ENCODE assay signal across 26 cellular contexts in genomic region chr6:60952500-60952899, GRCh38.
"Had no signal": no experiment of that assay in that cellular context is flagged by ENCODE, and none has a peak within 500 bp of the region (broad histone marks: within the 10 kb centered on the region; RNA-seq: fewer than 3 reads in every experiment).

No MANE protein-coding gene starts in this region.

- H3K27me3 Mint-ChIP-seq: dendritic cell treated with granulocyte-macrophage colony-stimulating factor and Interleukin-4, amounts not matched to agents 40 ng/mL and 50 ng/mL, for 4 days; naive thymus-derived CD4-positive, alpha-beta T cell; stimulated activated memory B cell treated with anti-CD40 and anti-IgM and Interleukin-4, amounts not matched to agents 10 μg/mL and 1 μg/mL and 100 μg/mL, for 72 hours had no signal

- H3K4me3 ChIP-seq: colonic mucosa, gastrocnemius medialis, lung, neural progenitor cell, prostate gland, right atrium auricular region, testis, tibial artery, upper lobe of left lung had no signal

- H3K4me1 ChIP-seq: colonic mucosa, gastrocnemius medialis, parathyroid adenoma, prostate gland, right atrium auricular region, testis, tibial artery, upper lobe of left lung had no signal

- H2AFZ ChIP-seq: neural progenitor cell, parathyroid adenoma had no signal

- H3K9me3 Mint-ChIP-seq: endodermal cell; nephron; stimulated activated memory B cell treated with anti-CD40 and anti-IgM and Interleukin-4, amounts not matched to agents 10 μg/mL and 1 μg/mL and 100 μg/mL, for 72 hours had no signal

- H3K27ac Mint-ChIP-seq: dendritic cell treated with granulocyte-macrophage colony-stimulating factor and Interleukin-4, amounts not matched to agents 40 ng/mL and 50 ng/mL, for 4 days; endodermal cell; naive thymus-derived CD4-positive, alpha-beta T cell; nephron; stimulated activated memory B cell treated with anti-CD40 and anti-IgM and Interleukin-4, amounts not matched to agents 10 μg/mL and 1 μg/mL and 100 μg/mL, for 72 hours had no signal

- H3K9me3 ChIP-seq: colonic mucosa, gastrocnemius medialis, prostate gland, right atrium auricular region, testis, tibial artery, upper lobe of left lung had no signal

- H3K27ac ChIP-seq: colonic mucosa, gastrocnemius medialis, neural progenitor cell, parathyroid adenoma, prostate gland, right atrium auricular region, testis, tibial artery, upper lobe of left lung had no signal

- H3K4me2 ChIP-seq: neural progenitor cell had no signal

- H3K36me3 ChIP-seq: colonic mucosa, gastrocnemius medialis, neural progenitor cell, prostate gland, right atrium auricular region, tibial artery, upper lobe of left lung had no signal

- H3K36me3 Mint-ChIP-seq: naive thymus-derived CD4-positive, alpha-beta T cell; stimulated activated memory B cell treated with anti-CD40 and anti-IgM and Interleukin-4, amounts not matched to agents 10 μg/mL and 1 μg/mL and 100 μg/mL, for 72 hours had no signal

- H3K79me2 ChIP-seq: parathyroid adenoma had no signal

- H3K9ac ChIP-seq: neural progenitor cell, parathyroid adenoma had no signal

- DNase-seq: colonic mucosa; effector CD8-positive, alpha-beta T cell; endodermal cell; erythroblast; gastrocnemius medialis; head of caudate nucleus; kidney; mesenchymal stem cell; midbrain; naive thymus-derived CD4-positive, alpha-beta T cell; stimulated activated CD4-positive, alpha-beta T cell treated with anti-CD3 and anti-CD28 coated beads, Interleukin-4, amount 100 ng/mL, for 4 hours; stimulated activated naive CD8-positive, alpha-beta T cell treated with anti-CD3 and anti-CD28 coated beads, Interleukin-15, Interleukin-2, amounts not matched to agents 100 U/mL and 50 U/mL, for 24 hours; substantia nigra; testis; tibial artery; upper lobe of left lung had no signal

- H3K4me3 Mint-ChIP-seq: dendritic cell treated with granulocyte-macrophage colony-stimulating factor and Interleukin-4, amounts not matched to agents 40 ng/mL and 50 ng/mL, for 4 days; endodermal cell; naive thymus-derived CD4-positive, alpha-beta T cell; nephron; neural progenitor cell; stimulated activated memory B cell treated with anti-CD40 and anti-IgM and Interleukin-4, amounts not matched to agents 10 μg/mL and 1 μg/mL and 100 μg/mL, for 72 hours had no signal

- H3K27me3 ChIP-seq: colonic mucosa, gastrocnemius medialis, neural progenitor cell, right atrium auricular region, testis, tibial artery, upper lobe of left lung had no signal

- H3K4me1 Mint-ChIP-seq: endodermal cell; naive thymus-derived CD4-positive, alpha-beta T cell; nephron; stimulated activated memory B cell treated with anti-CD40 and anti-IgM and Interleukin-4, amounts not matched to agents 10 μg/mL and 1 μg/mL and 100 μg/mL, for 72 hours had no signal

- ATAC-seq: gastrocnemius medialis; left lobe of liver; naive thymus-derived CD4-positive, alpha-beta T cell; sciatic nerve; stimulated activated memory B cell treated with anti-CD40 and anti-IgM and Interleukin-4, amounts not matched to agents 10 μg/mL and 1 μg/mL and 100 μg/mL, for 72 hours; stimulated activated naive CD8-positive, alpha-beta T cell treated with anti-CD3 and anti-CD28 coated beads, Interleukin-15, Interleukin-2, amounts not matched to agents 100 U/mL and 50 U/mL, for 24 hours had no signal
